In the genomic region with DNA sequence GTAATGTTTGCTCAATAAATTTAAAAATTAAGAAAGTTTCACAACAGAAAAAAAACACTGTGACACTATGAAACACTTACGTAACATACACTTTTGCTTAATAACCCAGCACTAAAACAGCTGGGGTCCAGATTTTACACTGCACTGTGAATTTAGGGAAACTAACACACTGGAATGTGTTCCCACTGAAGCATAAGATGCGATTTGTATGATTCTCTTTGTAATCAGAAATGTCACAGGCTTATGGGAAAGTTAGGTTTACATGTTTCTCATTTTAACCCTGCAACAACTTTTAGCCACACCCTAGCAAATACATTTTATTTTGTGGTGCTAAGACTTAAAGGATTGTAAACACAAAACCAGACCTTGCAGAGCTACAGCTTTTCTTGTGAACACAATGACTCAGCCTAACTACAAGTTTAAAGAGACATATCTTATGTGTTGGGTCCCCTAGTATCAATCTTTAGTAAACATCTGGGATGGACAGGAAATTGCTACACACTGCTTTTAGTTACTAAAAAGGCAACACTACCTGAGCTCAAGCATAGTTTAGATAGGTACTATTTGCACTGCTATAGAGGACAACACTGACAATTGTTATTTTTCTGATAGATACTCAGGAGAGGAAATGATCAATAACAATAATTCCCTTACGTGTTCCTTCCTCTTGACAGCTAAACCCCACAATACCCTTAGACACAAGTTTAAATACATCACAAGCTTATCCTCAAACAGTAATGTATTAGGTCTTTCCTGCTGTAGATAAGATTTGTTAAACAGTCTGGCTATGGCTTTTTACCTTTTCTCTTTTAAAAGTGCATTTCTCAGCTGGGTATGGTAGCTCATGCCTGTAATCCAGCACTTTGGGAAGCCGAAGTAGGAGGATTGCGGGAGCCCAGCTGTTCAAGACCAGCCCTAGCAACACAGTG, we compare ENCODE assay signal across 2 cellular contexts.
A peak's percentile ranks its signal among the peaks of the same experiment; 100 is the strongest.
TF ChIP-seq lines count a peak whose summit lies in the region.

No MANE protein-coding gene starts in this region.

TF ChIP-seq in HEK293, 187 proteins besides CTCF, POLR2A, EP300 and RAD21 (continued from another document):
- TF ChIP-seq, protein P1, sequence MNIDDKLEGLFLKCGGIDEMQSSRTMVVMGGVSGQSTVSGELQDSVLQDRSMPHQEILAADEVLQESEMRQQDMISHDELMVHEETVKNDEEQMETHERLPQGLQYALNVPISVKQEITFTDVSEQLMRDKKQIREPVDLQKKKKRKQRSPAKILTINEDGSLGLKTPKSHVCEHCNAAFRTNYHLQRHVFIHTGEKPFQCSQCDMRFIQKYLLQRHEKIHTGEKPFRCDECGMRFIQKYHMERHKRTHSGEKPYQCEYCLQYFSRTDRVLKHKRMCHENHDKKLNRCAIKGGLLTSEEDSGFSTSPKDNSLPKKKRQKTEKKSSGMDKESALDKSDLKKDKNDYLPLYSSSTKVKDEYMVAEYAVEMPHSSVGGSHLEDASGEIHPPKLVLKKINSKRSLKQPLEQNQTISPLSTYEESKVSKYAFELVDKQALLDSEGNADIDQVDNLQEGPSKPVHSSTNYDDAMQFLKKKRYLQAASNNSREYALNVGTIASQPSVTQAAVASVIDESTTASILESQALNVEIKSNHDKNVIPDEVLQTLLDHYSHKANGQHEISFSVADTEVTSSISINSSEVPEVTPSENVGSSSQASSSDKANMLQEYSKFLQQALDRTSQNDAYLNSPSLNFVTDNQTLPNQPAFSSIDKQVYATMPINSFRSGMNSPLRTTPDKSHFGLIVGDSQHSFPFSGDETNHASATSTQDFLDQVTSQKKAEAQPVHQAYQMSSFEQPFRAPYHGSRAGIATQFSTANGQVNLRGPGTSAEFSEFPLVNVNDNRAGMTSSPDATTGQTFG (tag by site-specific recombination; IDR thresholded peaks at IDR 0.05; ENCODE audit: borderline replicate concordance): no peak
- TF ChIP-seq ZBTB48 (tag by site-specific recombination; IDR thresholded peaks at IDR 0.05) (no peak), ZNF510 (tag by site-specific recombination; IDR thresholded peaks at IDR 0.05; ENCODE audit: insufficient replicate concordance) (no peak), RBAK (tag by site-specific recombination; IDR thresholded peaks at IDR 0.05) (no peak), ZNF202 (tag by site-specific recombination; IDR thresholded peaks at IDR 0.05; ENCODE audit: borderline replicate concordance) (no peak), ZNF830 (tag by site-specific recombination; IDR thresholded peaks at IDR 0.05; ENCODE audit: low read depth) (no peak), ZNF121 (tag by site-specific recombination; IDR thresholded peaks at IDR 0.05) (no peak), ZNF600 (tag by site-specific recombination; IDR thresholded peaks at IDR 0.05) (0 out of 2 replicates have a peak, but pooled peaks have one; percentile 27), ZNF138 (tag by site-specific recombination; IDR thresholded peaks at IDR 0.05; ENCODE audit: borderline replicate concordance) (no peak), BCL11B (tag by site-specific recombination; IDR thresholded peaks at IDR 0.05; ENCODE audit: low read depth) (no peak), ZNF623 (tag by site-specific recombination; IDR thresholded peaks at IDR 0.05) (no peak), ZIC2 (tag by site-specific recombination; IDR thresholded peaks at IDR 0.05) (0 out of 2 replicates have a peak, but pooled peaks have one; percentile 22), SCRT1 (tag by site-specific recombination; IDR thresholded peaks at IDR 0.05; ENCODE audit: borderline replicate concordance) (no peak), ZNF521 (tag by site-specific recombination; IDR thresholded peaks at IDR 0.05) (no peak), HOXD13 (CRISPR knock-in tag; IDR thresholded peaks at IDR 0.05; ENCODE audit: borderline replicate concordance) (no peak), ZNF155 (tag by site-specific recombination; IDR thresholded peaks at IDR 0.05) (no peak)
- TF ChIP-seq, protein P2, sequence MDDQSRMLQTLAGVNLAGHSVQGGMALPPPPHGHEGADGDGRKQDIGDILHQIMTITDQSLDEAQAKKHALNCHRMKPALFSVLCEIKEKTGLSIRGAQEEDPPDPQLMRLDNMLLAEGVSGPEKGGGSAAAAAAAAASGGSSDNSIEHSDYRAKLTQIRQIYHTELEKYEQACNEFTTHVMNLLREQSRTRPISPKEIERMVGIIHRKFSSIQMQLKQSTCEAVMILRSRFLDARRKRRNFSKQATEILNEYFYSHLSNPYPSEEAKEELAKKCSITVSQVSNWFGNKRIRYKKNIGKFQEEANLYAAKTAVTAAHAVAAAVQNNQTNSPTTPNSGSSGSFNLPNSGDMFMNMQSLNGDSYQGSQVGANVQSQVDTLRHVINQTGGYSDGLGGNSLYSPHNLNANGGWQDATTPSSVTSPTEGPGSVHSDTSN (CRISPR knock-in tag; IDR thresholded peaks at IDR 0.05): no peak
- TF ChIP-seq, protein P3, sequence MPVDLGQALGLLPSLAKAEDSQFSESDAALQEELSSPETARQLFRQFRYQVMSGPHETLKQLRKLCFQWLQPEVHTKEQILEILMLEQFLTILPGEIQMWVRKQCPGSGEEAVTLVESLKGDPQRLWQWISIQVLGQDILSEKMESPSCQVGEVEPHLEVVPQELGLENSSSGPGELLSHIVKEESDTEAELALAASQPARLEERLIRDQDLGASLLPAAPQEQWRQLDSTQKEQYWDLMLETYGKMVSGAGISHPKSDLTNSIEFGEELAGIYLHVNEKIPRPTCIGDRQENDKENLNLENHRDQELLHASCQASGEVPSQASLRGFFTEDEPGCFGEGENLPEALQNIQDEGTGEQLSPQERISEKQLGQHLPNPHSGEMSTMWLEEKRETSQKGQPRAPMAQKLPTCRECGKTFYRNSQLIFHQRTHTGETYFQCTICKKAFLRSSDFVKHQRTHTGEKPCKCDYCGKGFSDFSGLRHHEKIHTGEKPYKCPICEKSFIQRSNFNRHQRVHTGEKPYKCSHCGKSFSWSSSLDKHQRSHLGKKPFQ (tag by site-specific recombination; IDR thresholded peaks at IDR 0.05): peak; percentile 57

TF ChIP-seq in HepG2, 621 proteins besides CTCF, POLR2A, EP300 and RAD21 (continued from another document and continues in another):
- TF ChIP-seq, protein P4, sequence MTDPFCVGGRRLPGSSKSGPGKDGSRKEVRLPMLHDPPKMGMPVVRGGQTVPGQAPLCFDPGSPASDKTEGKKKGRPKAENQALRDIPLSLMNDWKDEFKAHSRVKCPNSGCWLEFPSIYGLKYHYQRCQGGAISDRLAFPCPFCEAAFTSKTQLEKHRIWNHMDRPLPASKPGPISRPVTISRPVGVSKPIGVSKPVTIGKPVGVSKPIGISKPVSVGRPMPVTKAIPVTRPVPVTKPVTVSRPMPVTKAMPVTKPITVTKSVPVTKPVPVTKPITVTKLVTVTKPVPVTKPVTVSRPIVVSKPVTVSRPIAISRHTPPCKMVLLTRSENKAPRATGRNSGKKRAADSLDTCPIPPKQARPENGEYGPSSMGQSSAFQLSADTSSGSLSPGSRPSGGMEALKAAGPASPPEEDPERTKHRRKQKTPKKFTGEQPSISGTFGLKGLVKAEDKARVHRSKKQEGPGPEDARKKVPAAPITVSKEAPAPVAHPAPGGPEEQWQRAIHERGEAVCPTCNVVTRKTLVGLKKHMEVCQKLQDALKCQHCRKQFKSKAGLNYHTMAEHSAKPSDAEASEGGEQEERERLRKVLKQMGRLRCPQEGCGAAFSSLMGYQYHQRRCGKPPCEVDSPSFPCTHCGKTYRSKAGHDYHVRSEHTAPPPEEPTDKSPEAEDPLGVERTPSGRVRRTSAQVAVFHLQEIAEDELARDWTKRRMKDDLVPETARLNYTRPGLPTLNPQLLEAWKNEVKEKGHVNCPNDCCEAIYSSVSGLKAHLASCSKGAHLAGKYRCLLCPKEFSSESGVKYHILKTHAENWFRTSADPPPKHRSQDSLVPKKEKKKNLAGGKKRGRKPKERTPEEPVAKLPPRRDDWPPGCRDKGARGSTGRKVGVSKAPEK (CRISPR knock-in tag; IDR thresholded peaks at IDR 0.05; ENCODE audit: borderline replicate concordance): no peak; the same call in 1 of the 2 replicates
- no peak for TF ChIP-seq JARID2 (CRISPR knock-in tag; IDR thresholded peaks at IDR 0.05; ENCODE audit: insufficient replicate concordance)
- TF ChIP-seq NKX3-1 (CRISPR knock-in tag; IDR thresholded peaks at IDR 0.05): peak; percentile 91; the same call in 1 of the 2 replicates
- no peak for TF ChIP-seq HNRNPLL (IDR thresholded peaks at IDR 0.05; ENCODE audit: low read depth, low read length, poor library complexity, severe bottlenecking)
- TF ChIP-seq, protein P5, sequence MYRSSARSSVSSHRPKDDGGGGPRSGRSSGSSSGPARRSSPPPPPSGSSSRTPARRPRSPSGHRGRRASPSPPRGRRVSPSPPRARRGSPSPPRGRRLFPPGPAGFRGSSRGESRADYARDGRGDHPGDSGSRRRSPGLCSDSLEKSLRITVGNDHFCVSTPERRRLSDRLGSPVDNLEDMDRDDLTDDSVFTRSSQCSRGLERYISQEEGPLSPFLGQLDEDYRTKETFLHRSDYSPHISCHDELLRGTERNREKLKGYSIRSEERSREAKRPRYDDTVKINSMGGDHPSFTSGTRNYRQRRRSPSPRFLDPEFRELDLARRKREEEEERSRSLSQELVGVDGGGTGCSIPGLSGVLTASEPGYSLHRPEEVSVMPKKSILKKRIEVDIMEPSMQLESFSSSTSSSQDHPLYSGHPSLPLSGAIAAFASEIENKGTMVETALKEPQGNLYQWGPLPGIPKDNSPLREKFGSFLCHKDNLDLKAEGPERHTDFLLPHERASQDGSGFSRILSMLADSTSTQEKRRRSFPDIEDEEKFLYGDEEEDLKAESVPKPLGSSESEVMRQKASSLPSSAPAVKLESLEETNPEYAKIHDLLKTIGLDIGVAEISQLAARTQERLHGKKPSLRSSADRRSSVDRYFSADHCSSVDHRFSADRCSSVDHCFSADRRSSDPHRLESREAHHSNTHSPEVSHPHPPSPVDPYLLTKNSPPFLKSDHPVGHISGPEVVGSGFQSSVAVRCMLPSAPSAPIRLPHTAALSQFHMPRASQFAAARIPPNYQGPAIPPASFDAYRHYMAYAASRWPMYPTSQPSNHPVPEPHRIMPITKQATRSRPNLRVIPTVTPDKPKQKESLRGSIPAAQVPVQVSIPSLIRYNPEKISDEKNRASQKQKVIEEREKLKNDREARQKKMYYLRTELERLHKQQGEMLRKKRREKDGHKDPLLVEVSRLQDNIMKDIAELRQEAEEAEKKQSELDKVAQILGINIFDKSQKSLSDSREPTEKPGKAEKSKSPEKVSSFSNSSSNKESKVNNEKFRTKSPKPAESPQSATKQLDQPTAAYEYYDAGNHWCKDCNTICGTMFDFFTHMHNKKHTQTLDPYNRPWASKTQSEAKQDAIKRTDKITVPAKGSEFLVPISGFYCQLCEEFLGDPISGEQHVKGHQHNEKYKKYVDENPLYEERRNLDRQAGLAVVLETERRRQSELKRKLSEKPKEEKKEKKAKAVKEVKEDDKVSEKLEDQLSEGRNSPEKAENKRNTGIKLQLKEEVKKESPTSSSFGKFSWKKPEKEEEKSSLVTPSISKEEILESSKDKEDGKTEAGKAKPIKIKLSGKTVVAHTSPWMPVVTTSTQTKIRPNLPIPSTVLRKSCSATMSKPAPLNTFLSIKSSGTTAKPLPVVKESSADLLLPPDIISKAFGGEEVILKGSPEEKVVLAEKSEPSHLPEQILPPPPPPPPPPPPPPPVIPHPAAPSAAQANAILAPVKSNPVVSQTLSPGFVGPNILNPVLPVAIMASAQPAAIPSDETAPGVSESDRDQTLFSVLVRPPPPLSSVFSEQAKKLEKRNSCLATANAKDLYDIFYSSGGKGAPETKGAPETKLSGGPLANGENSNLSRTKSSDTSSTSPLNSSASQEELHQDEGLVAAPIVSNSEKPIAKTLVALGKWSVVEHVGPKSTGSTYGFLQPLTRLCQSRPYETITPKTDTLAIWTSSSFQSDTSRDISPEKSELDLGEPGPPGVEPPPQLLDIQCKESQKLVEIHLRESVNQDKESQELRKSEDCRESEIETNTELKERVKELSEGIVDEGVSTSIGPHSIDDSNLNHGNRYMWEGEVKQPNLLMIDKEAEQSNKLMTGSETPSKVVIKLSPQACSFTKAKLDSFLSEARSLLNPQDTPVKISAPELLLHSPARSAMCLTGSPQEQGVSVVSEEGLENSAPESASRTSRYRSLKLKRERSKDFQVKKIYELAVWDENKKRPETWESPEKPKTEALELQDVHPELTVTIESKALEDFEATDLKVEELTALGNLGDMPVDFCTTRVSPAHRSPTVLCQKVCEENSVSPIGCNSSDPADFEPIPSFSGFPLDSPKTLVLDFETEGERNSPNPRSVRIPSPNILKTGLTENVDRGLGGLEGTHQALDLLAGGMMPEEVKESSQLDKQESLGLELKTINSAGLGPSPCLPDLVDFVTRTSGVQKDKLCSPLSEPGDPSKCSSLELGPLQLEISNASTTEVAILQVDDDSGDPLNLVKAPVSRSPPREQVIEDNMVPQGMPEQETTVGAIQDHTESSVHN (CRISPR knock-in tag; IDR thresholded peaks at IDR 0.05): no peak
- TF ChIP-seq CREM (IDR thresholded peaks at IDR 0.05): peak; percentile 95
- no peak for TF ChIP-seq CREM (CRISPR knock-in tag; IDR thresholded peaks at IDR 0.05)
- TF ChIP-seq, protein P6, sequence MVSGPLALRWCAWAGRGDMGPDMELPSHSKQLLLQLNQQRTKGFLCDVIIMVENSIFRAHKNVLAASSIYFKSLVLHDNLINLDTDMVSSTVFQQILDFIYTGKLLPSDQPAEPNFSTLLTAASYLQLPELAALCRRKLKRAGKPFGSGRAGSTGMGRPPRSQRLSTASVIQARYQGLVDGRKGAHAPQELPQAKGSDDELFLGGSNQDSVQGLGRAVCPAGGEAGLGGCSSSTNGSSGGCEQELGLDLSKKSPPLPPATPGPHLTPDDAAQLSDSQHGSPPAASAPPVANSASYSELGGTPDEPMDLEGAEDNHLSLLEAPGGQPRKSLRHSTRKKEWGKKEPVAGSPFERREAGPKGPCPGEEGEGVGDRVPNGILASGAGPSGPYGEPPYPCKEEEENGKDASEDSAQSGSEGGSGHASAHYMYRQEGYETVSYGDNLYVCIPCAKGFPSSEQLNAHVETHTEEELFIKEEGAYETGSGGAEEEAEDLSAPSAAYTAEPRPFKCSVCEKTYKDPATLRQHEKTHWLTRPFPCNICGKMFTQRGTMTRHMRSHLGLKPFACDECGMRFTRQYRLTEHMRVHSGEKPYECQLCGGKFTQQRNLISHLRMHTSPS (CRISPR knock-in tag; IDR thresholded peaks at IDR 0.05; ENCODE audit: low read depth): no peak
